ENCODE assay signal across 8 cellular contexts in the genomic region with DNA sequence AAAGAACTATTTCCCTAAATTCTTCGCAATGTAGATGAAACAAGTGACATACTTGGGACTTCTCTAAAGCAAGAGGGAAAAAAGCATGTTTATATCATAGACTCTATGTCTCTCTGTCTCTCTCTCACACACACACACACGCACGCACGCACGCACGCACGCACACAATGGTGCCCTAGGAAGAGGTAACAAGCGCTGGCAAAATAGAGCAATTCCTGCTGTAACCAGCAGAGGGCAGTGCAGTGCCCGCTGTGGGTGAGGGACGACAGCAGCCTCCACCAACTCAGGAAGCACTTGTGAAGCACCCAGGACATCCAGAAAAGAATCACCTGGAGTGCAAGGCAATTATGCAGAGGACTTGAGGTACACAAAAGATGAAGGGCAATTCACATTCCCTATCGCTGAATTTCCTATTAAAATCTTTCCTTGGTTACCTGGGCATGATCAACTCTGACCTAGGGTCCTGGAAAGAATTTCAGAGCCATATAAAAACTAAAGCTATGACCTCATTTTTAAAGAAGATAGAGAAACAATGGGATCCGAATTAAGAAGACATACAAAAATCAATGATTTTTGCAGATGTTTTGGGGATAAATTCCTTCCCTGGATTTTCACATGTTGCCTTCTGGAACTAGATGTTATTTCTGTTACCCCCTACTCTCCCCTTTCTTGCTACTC.
A peak's percentile ranks its signal among the peaks of the same experiment; 100 is the strongest.
DNase-seq lines count a peak whose midpoint lies in the region; ATAC-seq and TF ChIP-seq lines count a peak whose summit lies in the region.

No MANE protein-coding gene starts in this region.

- no peaks in the 10 kb centered on the region for H3K4me1 ChIP-seq in DOHH2 (ENCODE audit: control insufficient read depth, low read length)
- peaks cover 8% of the 10 kb centered on the region for H3K4me1 ChIP-seq in foreskin keratinocyte
- H3K4me1 ChIP-seq in vagina, result no peaks in the 10 kb centered on the region

- no peak overlapping the region for H3K27ac Mint-ChIP-seq in activated T-cell treated with anti-CD3 and anti-CD28 coated beads, Interleukin-2, amount 50 U/mL, for 72 hours

- no peaks in the 10 kb centered on the region for H3F3A ChIP-seq in DOHH2 (ENCODE audit: control insufficient read depth, insufficient read depth)

- ATAC-seq in GM21447 (IDR thresholded peaks at IDR 0.05; ENCODE audit: unreplicated experiment) (peak; percentile 81), foreskin keratinocyte (peak; percentile 82)
- peak; percentile 82 to 83 for ATAC-seq in activated T-cell treated with anti-CD3 and anti-CD28 coated beads, Interleukin-2, amount 50 U/mL, for 72 hours (replicated peaks in 1 of 2)

- H3K9me3 ChIP-seq in DOHH2 (ENCODE audit: control insufficient read depth, insufficient read depth, low read length) (no peaks in the 10 kb centered on the region), vagina (no peaks in the 10 kb centered on the region)

- intact Hi-C loops in vagina (cut with DNase I), result no loop called here

- TF ChIP-seq CTCF in DOHH2 (IDR thresholded peaks at IDR 0.05; ENCODE audit: low read depth, low read length, poor library complexity, severe bottlenecking) (peak; percentile 95), foreskin keratinocyte (conservative IDR thresholded peaks at IDR 0.05) (peak; percentile 86), vagina (IDR thresholded peaks at IDR 0.05) (peak in 2 of 3 experiments; percentile 29 to 45)

- H3K4me1 Mint-ChIP-seq in activated T-cell treated with anti-CD3 and anti-CD28 coated beads, Interleukin-2, amount 50 U/mL, for 72 hours (ENCODE audit: low read depth), result no peaks in the 10 kb centered on the region

- H3K4me3 ChIP-seq in DOHH2 (ENCODE audit: low read length), result no peak overlapping the region
- H3K4me3 ChIP-seq in vagina, result no peak overlapping the region

- no peak overlapping the region for H3K4me3 Mint-ChIP-seq in activated T-cell treated with anti-CD3 and anti-CD28 coated beads, Interleukin-2, amount 50 U/mL, for 72 hours

- no peaks in the 10 kb centered on the region for H3K36me3 Mint-ChIP-seq in activated T-cell treated with anti-CD3 and anti-CD28 coated beads, Interleukin-2, amount 50 U/mL, for 72 hours (ENCODE audit: insufficient read depth in 2 of 2)

- no peaks in the 10 kb centered on the region for H3K79me2 ChIP-seq in DOHH2 (ENCODE audit: control insufficient read depth, low read length)

- no peak overlapping the region for H3K4me2 ChIP-seq in DOHH2 (ENCODE audit: low read length)

- H4K20me1 ChIP-seq in DOHH2 (ENCODE audit: control insufficient read depth, insufficient read depth, low read depth, low read length), result no peaks in the 10 kb centered on the region

- H3K36me3 ChIP-seq in DOHH2 (ENCODE audit: control insufficient read depth, low read length) (no peaks in the 10 kb centered on the region), vagina (no peaks in the 10 kb centered on the region)

- no peaks in the 10 kb centered on the region for H3K9me2 ChIP-seq in DOHH2 (replicated peaks; ENCODE audit: control insufficient read depth, low read length)

- H3K27ac ChIP-seq in DOHH2 (ENCODE audit: low read depth, low read length) (no peak overlapping the region), foreskin keratinocyte (no peak overlapping the region), vagina (no peak overlapping the region)

- peaks cover 6% of the 10 kb centered on the region for H3K27me3 Mint-ChIP-seq in activated T-cell treated with anti-CD3 and anti-CD28 coated beads, Interleukin-2, amount 50 U/mL, for 72 hours (ENCODE audit: low read depth)

- DNase-seq in HS-27A (ENCODE audit: low read depth) (peak; percentile 1), NOMO-1 treated with DMSO at 0.1 percent for 48 hours (lab: John Stamatoyannopoulos, UW; ENCODE audit: unreplicated experiment) (peak; percentile 37), foreskin keratinocyte (peak in 1 of 2 donors; percentile 49), pons (ENCODE audit: low spot score) (peak; percentile 31), vagina (ENCODE audit: extremely low spot score in 2 of 2) (no peak)
- DNase-seq in activated T-cell treated with anti-CD3 and anti-CD28 coated beads, Interleukin-2, amount 50 U/mL, for 72 hours, result peak; percentile 66 to 77

- H3K27me3 ChIP-seq in DOHH2 (ENCODE audit: control insufficient read depth, low read length), result no peaks in the 10 kb centered on the region
- H3K27me3 ChIP-seq in foreskin keratinocyte, result no peaks in the 10 kb centered on the region
- H3K27me3 ChIP-seq in vagina, result no peaks in the 10 kb centered on the region

- no peak for TF ChIP-seq POLR2A in vagina (IDR thresholded peaks at IDR 0.05)

- H3K9me3 Mint-ChIP-seq in activated T-cell treated with anti-CD3 and anti-CD28 coated beads, Interleukin-2, amount 50 U/mL, for 72 hours, result no peaks in the 10 kb centered on the region

Comparison
In these comparisons a context has a peak if more than half of its experiments do, and no peak if none do; other contexts are left out.
1. CTCF ChIP-seq: peak in every context shown above with its lines; median percentile 95 in DOHH2; 86 in foreskin keratinocyte; 37 in vagina.
2. DNase-seq: peak in HS-27A (single experiment), NOMO-1 treated with DMSO at 0.1 percent for 48 hours (single experiment), activated T-cell treated with anti-CD3 and anti-CD28 coated beads, Interleukin-2, amount 50 U/mL, for 72 hours (2 of 2) and pons (single experiment); none in vagina (0 of 2).
3. Peak in every context shown above with its lines, with median percentiles within 50 percentile points of each other: ATAC-seq.